Comparison of ENCODE assay signal across 32 cellular contexts in the genomic region with DNA sequence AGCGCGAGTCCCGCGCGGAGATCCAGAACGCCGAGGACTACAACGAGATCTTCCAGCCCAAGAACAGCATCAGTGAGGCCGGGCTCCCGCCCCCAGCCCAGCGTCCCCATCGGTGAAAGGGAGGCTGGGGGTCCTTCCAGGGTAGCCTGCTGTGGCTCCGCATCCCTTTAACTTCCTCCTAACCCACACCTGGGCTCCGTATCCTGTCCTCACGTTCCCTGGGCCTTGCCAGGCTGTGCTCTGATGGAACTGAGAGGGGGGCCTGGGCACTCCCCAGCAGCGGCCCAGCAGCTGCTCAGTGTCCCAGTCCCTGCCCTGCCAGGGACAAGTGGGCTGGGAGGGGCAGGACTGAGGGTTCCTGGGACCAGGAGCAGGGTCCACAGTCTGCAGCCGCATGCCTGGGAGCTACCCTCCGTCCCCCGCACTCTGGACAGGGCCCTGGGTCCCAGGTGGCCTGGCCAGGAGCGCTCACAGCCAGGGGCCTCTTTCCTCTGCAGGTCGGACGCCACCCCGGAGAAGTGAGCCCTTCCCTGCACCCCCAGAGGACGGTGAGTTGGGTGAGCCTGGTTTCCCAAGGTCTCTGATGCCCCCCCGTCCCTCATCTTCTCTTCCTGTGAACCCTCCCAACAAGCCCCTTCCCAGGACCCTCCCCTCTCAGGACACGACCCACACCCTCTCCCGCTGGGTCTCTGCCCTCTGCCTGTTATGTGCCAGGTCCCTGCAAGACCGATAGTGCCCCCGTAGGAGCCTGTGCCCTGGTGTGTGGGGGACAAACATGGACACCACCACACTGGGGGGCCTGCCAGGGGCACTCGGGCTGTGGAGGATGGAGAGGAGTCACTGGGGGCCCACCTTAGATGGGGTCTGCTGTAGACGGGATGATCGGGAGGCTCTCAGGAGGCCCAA. TPM values are rescaled to one million over a fixed set of nuclear protein-coding genes. Genes with fewer than 3 reads are reported as not detected.
DNase-seq lines count a peak whose midpoint lies in the region; ATAC-seq, FAIRE-seq and TF ChIP-seq lines count a peak whose summit lies in the region.
"Had no signal": no experiment of that assay in that cellular context is flagged by ENCODE, and none has a peak within 500 bp of the region (broad histone marks: within the 10 kb centered on the region; RNA-seq: fewer than 3 reads in every experiment).

No MANE protein-coding gene starts in this region.

- H3K36me3 Mint-ChIP-seq in activated naive CD8-positive, alpha-beta T cell treated with anti-CD3 and anti-CD28 coated beads, Interleukin-2, amount 10 ng/mL, durations not matched to agents 7 days and 5 days: no peaks in the 10 kb centered on the region
- peaks cover 8% of the 10 kb centered on the region for H3K36me3 Mint-ChIP-seq in activated naive CD8-positive, alpha-beta T cell treated with anti-CD3 and anti-CD28 coated beads, Interleukin-2, amount 50 U/mL, for 24 hours (ENCODE audit: low read depth)
- peaks cover 43% of the 10 kb centered on the region for H3K36me3 Mint-ChIP-seq in CD8-positive, alpha-beta T cell

- TF ChIP-seq EP300 in K562 (IDR thresholded peaks at IDR 0.05; ENCODE audit: low read length): no peak

- no peak overlapping the region for H3K4ac ChIP-seq in neuronal stem cell (ENCODE audit: low read length)
- no peak overlapping the region for H3K4ac ChIP-seq in mesendoderm (ENCODE audit: low read depth, low read length)

- no TSS peak for BruUV-seq in K562 (replicated peaks; lab: Mats Ljungman, UMichigan)

- no peak for TF ChIP-seq POLR2A in K562 (conservative IDR thresholded peaks at IDR 0.05)

- H2BK12ac ChIP-seq in neuronal stem cell (ENCODE audit: low read length): peak overlapping the region; percentile 41

- H3K9me3 Mint-ChIP-seq in activated naive CD8-positive, alpha-beta T cell treated with anti-CD3 and anti-CD28 coated beads, Interleukin-2, amount 10 ng/mL, durations not matched to agents 7 days and 5 days: no peaks in the 10 kb centered on the region
- H3K9me3 Mint-ChIP-seq in activated naive CD8-positive, alpha-beta T cell treated with anti-CD3 and anti-CD28 coated beads, Interleukin-2, amount 50 U/mL, for 24 hours: no peaks in the 10 kb centered on the region
- H3K9me3 Mint-ChIP-seq in CD8-positive, alpha-beta T cell: no peaks in the 10 kb centered on the region
- H3K9me3 Mint-ChIP-seq: activated B cell treated with CpG ODN at 0.5 μM for 24 hours; activated T-helper 2 cell treated with anti-CD3 and anti-CD28 coated beads, Interferon-gamma antibody, Interleukin-2, Interleukin-4, amounts not matched to agents 10 μg/mL and 5 μg/mL and 100 μg/mL, durations not matched to agents 14 hours and 24 hours and 36 hours; memory B cell had no signal

- H2BK5ac ChIP-seq in neuronal stem cell (ENCODE audit: low read length): peak overlapping the region; percentile 94
- no peak overlapping the region for H2BK5ac ChIP-seq in mesendoderm (ENCODE audit: low read length)

- H2BK120ac ChIP-seq in neuronal stem cell (ENCODE audit: low read depth, low read length) (no peak overlapping the region), mesendoderm (ENCODE audit: low read depth, low read length) (no peak overlapping the region)

- peaks cover 2% of the 10 kb centered on the region for H3K79me1 ChIP-seq in neuronal stem cell (ENCODE audit: low read depth, low read length)
- H3K79me1 ChIP-seq in mesendoderm (ENCODE audit: low read length): no peaks in the 10 kb centered on the region

- intact Hi-C loops in CD8-positive, alpha-beta T cell (cut with DNase I, micrococcal nuclease): no loop called here
- intact Hi-C loops in K562 (cut with micrococcal nuclease): no loop called here

- H3K9me1 ChIP-seq in K562 (ENCODE audit: control insufficient read depth, insufficient read depth, low read length): no peaks in the 10 kb centered on the region

- no peaks in the 10 kb centered on the region for H3K36me3 ChIP-seq in CD8-positive, alpha-beta T cell (ENCODE audit: insufficient read depth, low read length)
- peaks cover 66% of the 10 kb centered on the region; the same call in 2 of the 3 replicates for H3K36me3 ChIP-seq in K562 (ENCODE audit: control insufficient read depth, insufficient read depth, low read length)
- H3K36me3 ChIP-seq in neuronal stem cell (replicated peaks in 1 of 2; ENCODE audit: control insufficient read depth in 2 of 2, insufficient read depth in 2 of 2, low read length in 2 of 2): peaks cover 28 to 69% of the 10 kb centered on the region in 2 donors
- H3K36me3 ChIP-seq in mesendoderm (ENCODE audit: control insufficient read depth, insufficient read depth, low read length): peaks cover 5% of the 10 kb centered on the region
- H3K36me3 ChIP-seq: colonic mucosa, thyroid gland had no signal

- in situ Hi-C loops in K562 (cut with MboI): loop anchor here (10.0 kb wide), 1 partner anchor 251 kb away; the partner anchor contains the start of genes USB1 and ZNF319

- H4K20me1 ChIP-seq in K562 (replicated peaks; ENCODE audit: control insufficient read depth, insufficient read depth, low read length): peaks cover 4% of the 10 kb centered on the region

- H3K9ac ChIP-seq in K562 (ENCODE audit: insufficient read depth in 1 of 2, low read depth in 2 of 2, low read length in 2 of 2): no peak overlapping the region; a peak in 1 of 4 replicates
- H3K9ac ChIP-seq in neuronal stem cell (ENCODE audit: low read depth, low read length, poor library complexity): peak overlapping the region; percentile 44
- no peak overlapping the region for H3K9ac ChIP-seq in mesendoderm (ENCODE audit: low read length)

- H4K5ac ChIP-seq in mesendoderm (ENCODE audit: low read length): no peak overlapping the region

- FAIRE-seq in K562 (lab: Jason Lieb, UNC) (no peak), D721Med (lab: Jason Lieb, UNC) (no peak)
- FAIRE-seq: GM19239 had no signal

- POLR2A ChIA-PET in activated naive CD8-positive, alpha-beta T cell treated with anti-CD3 and anti-CD28 coated beads, Interleukin-2, amount 10 ng/mL, durations not matched to agents 7 days and 5 days (lab: Charles Lee): no interaction called here
- POLR2A ChIA-PET in CD8-positive, alpha-beta T cell (lab: Charles Lee): no interaction called here
- POLR2A ChIA-PET in K562 (lab: Yijun Ruan, JAX): interaction anchor here (0.6 kb wide), 2 partner anchors 19 to 110 kb away, joined by 3 read pairs; no protein-coding TSS in a partner anchor

- TF ChIP-seq RAD21 in K562 (CRISPR knock-in tag; conservative IDR thresholded peaks at IDR 0.05 in 1 of 2, IDR thresholded peaks at IDR 0.05 in 1 of 2): no peak

- H3K23ac ChIP-seq in neuronal stem cell (ENCODE audit: low read depth, low read length, poor library complexity) (peak overlapping the region; percentile 65), mesendoderm (ENCODE audit: low read length) (no peak overlapping the region)

- no peak overlapping the region for H3K18ac ChIP-seq in neuronal stem cell (ENCODE audit: low read length)
- H3K18ac ChIP-seq in mesendoderm (ENCODE audit: low read length): no peak overlapping the region

- no peaks in the 10 kb centered on the region for H3K27me3 ChIP-seq in CD8-positive, alpha-beta T cell (ENCODE audit: insufficient read depth, low read length)
- no peaks in the 10 kb centered on the region for H3K27me3 ChIP-seq in K562 (ENCODE audit: control insufficient read depth in 2 of 2, insufficient read depth in 2 of 2, low read length in 2 of 2)
- H3K27me3 ChIP-seq in neuronal stem cell (ENCODE audit: control insufficient read depth in 3 of 3, insufficient read depth in 3 of 3, low read depth in 1 of 3, low read length in 3 of 3): no peaks in the 10 kb centered on the region
- H3K27me3 ChIP-seq in mesendoderm (ENCODE audit: insufficient read depth, low read length, poor library complexity): no peaks in the 10 kb centered on the region
- H3K27me3 ChIP-seq: colonic mucosa, stomach, thyroid gland had no signal

- H3K27me3 Mint-ChIP-seq in activated naive CD8-positive, alpha-beta T cell treated with anti-CD3 and anti-CD28 coated beads, Interleukin-2, amount 10 ng/mL, durations not matched to agents 7 days and 5 days: no peaks in the 10 kb centered on the region
- no peaks in the 10 kb centered on the region for H3K27me3 Mint-ChIP-seq in activated naive CD8-positive, alpha-beta T cell treated with anti-CD3 and anti-CD28 coated beads, Interleukin-2, amount 50 U/mL, for 24 hours
- H3K27me3 Mint-ChIP-seq in CD8-positive, alpha-beta T cell (ENCODE audit: low read depth): no peaks in the 10 kb centered on the region
- H3K27me3 Mint-ChIP-seq: activated B cell treated with CpG ODN at 0.5 μM for 24 hours, B cell, memory B cell had no signal

- no peaks in the 10 kb centered on the region for H3K4me1 ChIP-seq in CD8-positive, alpha-beta T cell (ENCODE audit: insufficient read depth, low read length)
- peaks cover 0 to 40% of the 10 kb centered on the region in 2 experiments; a peak in 3 of 5 replicates for H3K4me1 ChIP-seq in K562 (replicated peaks in 1 of 2; ENCODE audit: control insufficient read depth in 2 of 2, insufficient read depth in 2 of 2, low read length in 2 of 2)
- no peaks in the 10 kb centered on the region for H3K4me1 ChIP-seq in neuronal stem cell (ENCODE audit: control insufficient read depth in 2 of 2, insufficient read depth in 1 of 2, low read depth in 1 of 2, low read length in 2 of 2)
- no peaks in the 10 kb centered on the region for H3K4me1 ChIP-seq in mesendoderm (ENCODE audit: control insufficient read depth, low read depth, low read length)
- H3K4me1 ChIP-seq: colonic mucosa had no signal

- peak overlapping the region; percentile 25 for H3K27ac Mint-ChIP-seq in activated naive CD8-positive, alpha-beta T cell treated with anti-CD3 and anti-CD28 coated beads, Interleukin-2, amount 10 ng/mL, durations not matched to agents 7 days and 5 days
- H3K27ac Mint-ChIP-seq in activated naive CD8-positive, alpha-beta T cell treated with anti-CD3 and anti-CD28 coated beads, Interleukin-2, amount 50 U/mL, for 24 hours: no peak overlapping the region
- peak overlapping the region; percentile 66 for H3K27ac Mint-ChIP-seq in CD8-positive, alpha-beta T cell
- H3K27ac Mint-ChIP-seq: activated B cell treated with CpG ODN at 0.5 μM for 24 hours; activated T-helper 2 cell treated with anti-CD3 and anti-CD28 coated beads, Interferon-gamma antibody, Interleukin-2, Interleukin-4, amounts not matched to agents 10 μg/mL and 5 μg/mL and 100 μg/mL, durations not matched to agents 14 hours and 24 hours and 36 hours; B cell; memory B cell had no signal

- H3K9me3 ChIP-seq in CD8-positive, alpha-beta T cell (ENCODE audit: low read length): no peaks in the 10 kb centered on the region
- H3K9me3 ChIP-seq in K562 (replicated peaks; ENCODE audit: control insufficient read depth, insufficient read depth, low read depth, low read length) (no peaks in the 10 kb centered on the region), neuronal stem cell (replicated peaks in 1 of 2; ENCODE audit: control insufficient read depth in 2 of 2, insufficient read depth in 1 of 2, low read depth in 1 of 2, low read length in 2 of 2) (no peaks in the 10 kb centered on the region)
- H3K9me3 ChIP-seq: colonic mucosa, stomach, thyroid gland had no signal

- H2BK15ac ChIP-seq in neuronal stem cell (ENCODE audit: low read length) (no peak overlapping the region), mesendoderm (replicated peaks; ENCODE audit: low read depth) (no peak overlapping the region)

- H3K4me1 Mint-ChIP-seq in activated naive CD8-positive, alpha-beta T cell treated with anti-CD3 and anti-CD28 coated beads, Interleukin-2, amount 10 ng/mL, durations not matched to agents 7 days and 5 days: no peaks in the 10 kb centered on the region
- no peaks in the 10 kb centered on the region for H3K4me1 Mint-ChIP-seq in activated naive CD8-positive, alpha-beta T cell treated with anti-CD3 and anti-CD28 coated beads, Interleukin-2, amount 50 U/mL, for 24 hours
- no peaks in the 10 kb centered on the region for H3K4me1 Mint-ChIP-seq in CD8-positive, alpha-beta T cell (ENCODE audit: low read depth)
- H3K4me1 Mint-ChIP-seq: activated B cell treated with CpG ODN at 0.5 μM for 24 hours, B cell, memory B cell had no signal

- H3K56ac ChIP-seq in mesendoderm (ENCODE audit: low read length): no peak overlapping the region

- no peak overlapping the region for H3K4me3 ChIP-seq in CD8-positive, alpha-beta T cell (ENCODE audit: low read depth, low read length)
- no peak overlapping the region for H3K4me3 ChIP-seq in K562
- no peak overlapping the region for H3K4me3 ChIP-seq in neuronal stem cell (ENCODE audit: low read length in 2 of 2)
- H3K4me3 ChIP-seq in mesendoderm (ENCODE audit: low read length): no peak overlapping the region
- H3K4me3 ChIP-seq: colonic mucosa, PC-9, stomach, thyroid gland had no signal

- H3K79me2 ChIP-seq in K562 (ENCODE audit: control insufficient read depth, insufficient read depth, low read length): no peaks in the 10 kb centered on the region
- H3K79me2 ChIP-seq in mesendoderm (ENCODE audit: control insufficient read depth, insufficient read depth, low read length): no peaks in the 10 kb centered on the region

- no peak for DNase-seq in activated naive CD8-positive, alpha-beta T cell treated with anti-CD3 and anti-CD28 coated beads, Interleukin-2, amount 10 ng/mL, durations not matched to agents 7 days and 5 days
- DNase-seq in activated naive CD8-positive, alpha-beta T cell treated with anti-CD3 and anti-CD28 coated beads, Interleukin-2, amount 50 U/mL, for 24 hours: no peak
- no peak for DNase-seq in CD8-positive, alpha-beta T cell
- DNase-seq in K562 (ENCODE audit: extremely low read depth in 1 of 4, low spot score in 3 of 4) (no peak), neuronal stem cell (ENCODE audit: low spot score) (no peak), D721Med (ENCODE audit: insufficient read length, low spot score) (no peak), amygdala (lab: John Stamatoyannopoulos, UW) (no peak), mesendoderm (no peak)
- DNase-seq: activated B cell treated with CpG ODN at 0.5 μM for 24 hours; activated CD8-positive, alpha-beta memory T cell treated with anti-CD3 and anti-CD28 coated beads, Interleukin-2, amount 50 U/mL, for 48 hours; colonic mucosa; COR-L47; DMS79 treated with DMSO at 0.1 percent for 48 hours; effector CD8-positive, alpha-beta T cell; H7; NCI-H1105; NCI-H187 treated with DMSO at 0.1 percent for 48 hours; NCI-H524 treated with DMSO at 0.1 percent for 48 hours; NK-92 treated with Interleukin-12 subunit alpha and Interleukin-12 subunit beta, amount 100 ng/mL, for 24 hours; PC-9; SIG-M5; stomach; T-helper 9 cell; thyroid gland had no signal

- H2AK5ac ChIP-seq in neuronal stem cell (ENCODE audit: low read depth, low read length): peak overlapping the region; percentile 44
- H2AK5ac ChIP-seq in mesendoderm (ENCODE audit: low read length): no peak overlapping the region

- H2AFZ ChIP-seq in K562 (ENCODE audit: low read depth, low read length) (no peak overlapping the region), neuronal stem cell (ENCODE audit: low read length) (no peak overlapping the region)
- H2AFZ ChIP-seq: PC-9 had no signal

- H4K8ac ChIP-seq in neuronal stem cell (ENCODE audit: low read depth, low read length) (no peak overlapping the region), mesendoderm (ENCODE audit: low read depth, low read length) (no peak overlapping the region)

- CTCF ChIA-PET in CD8-positive, alpha-beta T cell (lab: Charles Lee): interaction anchor here (1.8 kb wide), 1 partner anchor 177 kb away, joined by 4 read pairs; no protein-coding TSS in a partner anchor
- CTCF ChIA-PET in K562 (lab: Yijun Ruan, JAX; ENCODE audit: low intra/inter-chr PET ratio): no interaction called here

- H4K91ac ChIP-seq in neuronal stem cell (ENCODE audit: low read depth, low read length, poor library complexity): no peak overlapping the region

- ATAC-seq in activated naive CD8-positive, alpha-beta T cell treated with anti-CD3 and anti-CD28 coated beads, Interleukin-2, amount 10 ng/mL, durations not matched to agents 7 days and 5 days (ENCODE audit: low read depth): no peak
- ATAC-seq in activated naive CD8-positive, alpha-beta T cell treated with anti-CD3 and anti-CD28 coated beads, Interleukin-2, amount 50 U/mL, for 24 hours: no peak
- ATAC-seq in CD8-positive, alpha-beta T cell: no peak
- ATAC-seq in K562: no peak

- H3K4me3 Mint-ChIP-seq in activated naive CD8-positive, alpha-beta T cell treated with anti-CD3 and anti-CD28 coated beads, Interleukin-2, amount 10 ng/mL, durations not matched to agents 7 days and 5 days: no peak overlapping the region
- H3K4me3 Mint-ChIP-seq in activated naive CD8-positive, alpha-beta T cell treated with anti-CD3 and anti-CD28 coated beads, Interleukin-2, amount 50 U/mL, for 24 hours: no peak overlapping the region
- H3K4me3 Mint-ChIP-seq in CD8-positive, alpha-beta T cell: no peak overlapping the region
- H3K4me3 Mint-ChIP-seq: activated B cell treated with CpG ODN at 0.5 μM for 24 hours, B cell, memory B cell had no signal

- no peak for TF ChIP-seq CTCF in CD8-positive, alpha-beta T cell (IDR thresholded peaks at IDR 0.05)
- no peak for TF ChIP-seq CTCF in K562 (IDR thresholded peaks at IDR 0.05 in 2 of 3, conservative IDR thresholded peaks at IDR 0.05 in 1 of 3; ENCODE audit: insufficient read depth in 2 of 3, low read depth in 1 of 3, low read length in 3 of 3)
- TF ChIP-seq CTCF in D721Med (IDR thresholded peaks at IDR 0.05; ENCODE audit: insufficient read depth, missing control alignments): no peak

- H3K27ac ChIP-seq in CD8-positive, alpha-beta T cell (ENCODE audit: low read depth, low read length): no peak overlapping the region
- H3K27ac ChIP-seq in K562 (ENCODE audit: extremely low read depth, low read depth, low read length) (no peak overlapping the region), neuronal stem cell (replicated peaks; ENCODE audit: low read length) (no peak overlapping the region), mesendoderm (ENCODE audit: low read depth, low read length) (no peak overlapping the region)
- H3K27ac ChIP-seq: colonic mucosa, PC-9, stomach, thyroid gland had no signal

- H3K4me2 ChIP-seq in K562 (ENCODE audit: insufficient read depth, low read length) (no peak overlapping the region), neuronal stem cell (ENCODE audit: insufficient read depth, low read length, poor library complexity, severe bottlenecking) (no peak overlapping the region), mesendoderm (ENCODE audit: low read length) (no peak overlapping the region)
- H3K4me2 ChIP-seq: PC-9 had no signal

- WGBS in K562 (ENCODE audit: insufficient coverage, low coverage, missing lambda C conversion rate): 80% methylated on average over 22 of the region's 32 CpGs
- whole genome bisulfite sequencing in neuronal stem cell (ENCODE audit: extremely low coverage in 2 of 2, insufficient read length in 2 of 2, insufficient replicate concordance in 1 of 2), 2 donors: no CpG with 5 or more reads among the region's 32 CpGs
- no CpG with 5 or more reads among the region's 32 CpGs for WGBS in mesendoderm (ENCODE audit: extremely low coverage, insufficient coverage, low lambda C conversion rate)

- H3K14ac ChIP-seq in neuronal stem cell (ENCODE audit: low read length): no peak overlapping the region

RNA-seq across cellular contexts. Expression of gene KATNB1, which starts 18.1 kb away (rescaled TPM):
- 10 to 100 TPM; 31.1 to 31.4 TPM for total RNA-seq in activated naive CD8-positive, alpha-beta T cell treated with anti-CD3 and anti-CD28 coated beads, Interleukin-2, amount 10 ng/mL, durations not matched to agents 7 days and 5 days
- 10 to 100 TPM; 15.0 to 17.5 TPM for total RNA-seq in CD8-positive, alpha-beta T cell
- 32.2 and 108 TPM in 2 replicates for total RNA-seq in K562 (2011; cell fraction: chromatin; rRNA removed; ENCODE audit: low replicate concordance)
- 85.9 and 107 TPM in 2 replicates for total RNA-seq in K562 (2011; cell fraction: nucleolus; rRNA removed)
- 35.6 and 47.7 TPM in 2 replicates for total RNA-seq in K562 (2011; cell fraction: nucleoplasm; rRNA removed)
- total RNA-seq in K562 (2014; rRNA removed) (41.7 and 49.9 TPM in 2 replicates), K562 (2014; rRNA removed; fragmentation: Illumina TruSeq; extraction: Trizol) (11.0 and 12.4 TPM in 2 replicates), K562 (2015; rRNA removed; fragmentation: Illumina TruSeq; extraction: Trizol) (16.2 and 19.2 TPM in 2 replicates), K562 (2021) (50.2 and 52.6 TPM in 2 replicates)
- polyA plus RNA-seq in K562 (2011; rRNA removed) (21.9 and 35.8 TPM in 2 replicates), K562 (2014; fragmentation: Illumina TruSeq; extraction: Trizol) (34.2 and 55.7 TPM in 2 replicates), K562 (2014; fragmentation: Nextera tagmentation; extraction: Ambion mirVana) (1 to 10 TPM; 1.2 to 2.6 TPM), K562 (2014; rRNA removed) (39.6 and 48.0 TPM in 2 replicates)
- polyA plus RNA-seq in K562 (2011; cell fraction: cytosol; rRNA removed): 23.3 and 42.8 TPM in 2 replicates
- polyA plus RNA-seq in K562 (2011; cell fraction: nucleus; rRNA removed): 157 and 196 TPM in 2 replicates
- 32.5 and 46.3 TPM in 2 replicates for polyA plus RNA-seq in K562 (2012)
- polyA minus RNA-seq in K562 (2011; rRNA and poly(A)+ RNA removed): 9.4 and 10.4 TPM in 2 replicates
- polyA minus RNA-seq in K562 (2011; cell fraction: cytosol; rRNA and poly(A)+ RNA removed): 17.7 and 29.2 TPM in 2 replicates
- 35.1 and 38.8 TPM in 2 replicates for polyA minus RNA-seq in K562 (2011; cell fraction: nucleus; rRNA and poly(A)+ RNA removed)
- 31.8 TPM for polyA plus RNA-seq in neuronal stem cell (2013, experiment 1 of 2)
- polyA plus RNA-seq in neuronal stem cell (2013, experiment 2 of 2): 30.8 TPM
- 30.2 TPM for polyA plus RNA-seq in mesendoderm (2013, experiment 1 of 2)
- polyA plus RNA-seq in mesendoderm (2013, experiment 2 of 2): 30.1 TPM

RNA-seq across cellular contexts. Expression of gene KIFC3, which starts 48.6 kb away (rescaled TPM):
- 1 to 10 TPM; 1.1 to 1.9 TPM for total RNA-seq in activated naive CD8-positive, alpha-beta T cell treated with anti-CD3 and anti-CD28 coated beads, Interleukin-2, amount 10 ng/mL, durations not matched to agents 7 days and 5 days
- total RNA-seq in CD8-positive, alpha-beta T cell: 1 to 10 TPM in 1 of 2 experiments, under 1 TPM in 1; 0.36 to 1.1 TPM
- 164 and 411 TPM in 2 replicates for total RNA-seq in K562 (2011; cell fraction: chromatin; rRNA removed; ENCODE audit: low replicate concordance)
- 182 and 194 TPM in 2 replicates for total RNA-seq in K562 (2011; cell fraction: nucleolus; rRNA removed)
- total RNA-seq in K562 (2011; cell fraction: nucleoplasm; rRNA removed): 159 and 191 TPM in 2 replicates
- 103 and 106 TPM in 2 replicates for total RNA-seq in K562 (2014; rRNA removed)
- total RNA-seq in K562 (2014; rRNA removed; fragmentation: Illumina TruSeq; extraction: Trizol): 19.0 and 22.9 TPM in 2 replicates
- 26.2 and 28.4 TPM in 2 replicates for total RNA-seq in K562 (2015; rRNA removed; fragmentation: Illumina TruSeq; extraction: Trizol)
- total RNA-seq in K562 (2021): 94.5 and 105 TPM in 2 replicates
- 53.3 and 63.5 TPM in 2 replicates for polyA plus RNA-seq in K562 (2011; rRNA removed)
- polyA plus RNA-seq in K562 (2011; cell fraction: cytosol; rRNA removed): 55.1 and 112 TPM in 2 replicates
- polyA plus RNA-seq in K562 (2011; cell fraction: nucleus; rRNA removed): 117 and 212 TPM in 2 replicates
- 52.0 and 117 TPM in 2 replicates for polyA plus RNA-seq in K562 (2012)
- 20.2 and 47.1 TPM in 2 replicates for polyA plus RNA-seq in K562 (2014; fragmentation: Illumina TruSeq; extraction: Trizol)
- under 1 TPM; 0.23 to 0.96 TPM for polyA plus RNA-seq in K562 (2014; fragmentation: Nextera tagmentation; extraction: Ambion mirVana)
- polyA plus RNA-seq in K562 (2014; rRNA removed): 78.1 and 80.3 TPM in 2 replicates
- polyA minus RNA-seq in K562 (2011; rRNA and poly(A)+ RNA removed): 30.1 and 42.3 TPM in 2 replicates
- polyA minus RNA-seq in K562 (2011; cell fraction: cytosol; rRNA and poly(A)+ RNA removed): 44.9 and 52.3 TPM in 2 replicates
- polyA minus RNA-seq in K562 (2011; cell fraction: nucleus; rRNA and poly(A)+ RNA removed): 83.2 and 86.6 TPM in 2 replicates
- 1.3 TPM for polyA plus RNA-seq in neuronal stem cell (2013, experiment 1 of 2)
- 1.1 TPM for polyA plus RNA-seq in neuronal stem cell (2013, experiment 2 of 2)
- 13.8 TPM for polyA plus RNA-seq in mesendoderm (2013, experiment 1 of 2)
- polyA plus RNA-seq in mesendoderm (2013, experiment 2 of 2): 14.1 TPM

RNA-seq across cellular contexts. Expression of gene DRC7, which starts 59.1 kb away (rescaled TPM):
- total RNA-seq in activated naive CD8-positive, alpha-beta T cell treated with anti-CD3 and anti-CD28 coated beads, Interleukin-2, amount 10 ng/mL, durations not matched to agents 7 days and 5 days: under 1 TPM in 1 of 2 experiments, not detected in 1; 0.17 TPM
- not detected for total RNA-seq in CD8-positive, alpha-beta T cell
- 0.90 and 1.9 TPM in 2 replicates for total RNA-seq in K562 (2011; cell fraction: chromatin; rRNA removed; ENCODE audit: low replicate concordance)
- not detected in 2 replicates for total RNA-seq in K562 (2011; cell fraction: nucleolus; rRNA removed)
- total RNA-seq in K562 (2011; cell fraction: nucleoplasm; rRNA removed): 0.15 TPM in 1 of 2 replicates, not detected in the other
- 0.09 TPM in 1 of 2 replicates, not detected in the other for total RNA-seq in K562 (2014; rRNA removed)
- total RNA-seq in K562 (2014; rRNA removed; fragmentation: Illumina TruSeq; extraction: Trizol): 0.04 TPM in 1 of 2 replicates, not detected in the other
- total RNA-seq in K562 (2015; rRNA removed; fragmentation: Illumina TruSeq; extraction: Trizol): 0.19 and 0.33 TPM in 2 replicates
- total RNA-seq in K562 (2021): 0.22 and 0.24 TPM in 2 replicates
- 0.13 and 0.53 TPM in 2 replicates for polyA plus RNA-seq in K562 (2011; rRNA removed)
- polyA plus RNA-seq in K562 (2011; cell fraction: cytosol; rRNA removed): 0.07 and 0.40 TPM in 2 replicates
- polyA plus RNA-seq in K562 (2011; cell fraction: nucleus; rRNA removed): 0.65 and 1.0 TPM in 2 replicates
- polyA plus RNA-seq in K562 (2012): 0.51 and 1.4 TPM in 2 replicates
- 0.12 and 0.29 TPM in 2 replicates for polyA plus RNA-seq in K562 (2014; fragmentation: Illumina TruSeq; extraction: Trizol)
- polyA plus RNA-seq in K562 (2014; fragmentation: Nextera tagmentation; extraction: Ambion mirVana): not detected
- polyA plus RNA-seq in K562 (2014; rRNA removed): not detected in 2 replicates
- 0.35 and 0.69 TPM in 2 replicates for polyA minus RNA-seq in K562 (2011; rRNA and poly(A)+ RNA removed)
- not detected in 2 replicates for polyA minus RNA-seq in K562 (2011; cell fraction: cytosol; rRNA and poly(A)+ RNA removed)
- polyA minus RNA-seq in K562 (2011; cell fraction: nucleus; rRNA and poly(A)+ RNA removed): 0.27 and 0.67 TPM in 2 replicates
- 0.28 TPM for polyA plus RNA-seq in neuronal stem cell (2013, experiment 1 of 2)
- polyA plus RNA-seq in neuronal stem cell (2013, experiment 2 of 2): 0.21 TPM
- 0.06 TPM for polyA plus RNA-seq in mesendoderm (2013, experiment 1 of 2)
- polyA plus RNA-seq in mesendoderm (2013, experiment 2 of 2): not detected
- total RNA-seq: activated B cell treated with CpG ODN at 0.5 μM for 24 hours; activated T-helper 2 cell treated with anti-CD3 and anti-CD28 coated beads, Interferon-gamma antibody, Interleukin-2, Interleukin-4, amounts not matched to agents 10 μg/mL and 5 μg/mL and 100 μg/mL, durations not matched to agents 14 hours and 24 hours and 36 hours; colonic mucosa; epithelial cell of proximal tubule; M059J; myocyte; skeletal muscle tissue; stomach had no signal
- polyA plus RNA-seq: stomach had no signal

Comparison
In these comparisons a context has a peak if more than half of its experiments do, and no peak if none do; other contexts are left out.
1. RNA of gene KIFC3, which starts 48.6 kb away (total RNA-seq): 19.0 to 411 TPM in K562; 1.1 to 1.9 TPM in activated naive CD8-positive, alpha-beta T cell treated with anti-CD3 and anti-CD28 coated beads, Interleukin-2, amount 10 ng/mL, durations not matched to agents 7 days and 5 days and 0.36 to 1.1 TPM in CD8-positive, alpha-beta T cell; every median in the first group is over 4 times any median in the second.